In genomic region chr18:51193621-51194287, GRCh38 we compare ENCODE assay signal across 9 cellular contexts. TPM values are rescaled to one million over a fixed set of nuclear protein-coding genes. Genes with fewer than 3 reads are reported as not detected.
A peak's percentile ranks its signal among the peaks of the same experiment; 100 is the strongest.
DNase-seq lines count a peak whose midpoint lies in the region; ATAC-seq, FAIRE-seq and TF ChIP-seq lines count a peak whose summit lies in the region.
"Had no signal": no experiment of that assay in that cellular context is flagged by ENCODE, and none has a peak within 500 bp of the region (broad histone marks: within the 10 kb centered on the region; RNA-seq: fewer than 3 reads in every experiment).

No MANE protein-coding gene starts in this region.

- whole genome bisulfite sequencing in psoas muscle, 3 donors, result 12 to 21% (median 13%) methylated on average over 5 of the region's 5 CpGs

- ATAC-seq in psoas muscle (no peak), HG03095 (IDR thresholded peaks at IDR 0.05; ENCODE audit: unreplicated experiment) (no peak), HG03378 (IDR thresholded peaks at IDR 0.05; ENCODE audit: unreplicated experiment) (no peak)

- intact Hi-C loops in psoas muscle (cut with DNase I), result loop anchor here (5.0 to 10.0 kb wide), 2 partner anchors 86 to 909 kb away; partner anchors contain the start of genes CXXC1 (in 1 of the 2) and MBD1 (in 1 of the 2)
- intact Hi-C loops in kidney (cut with DNase I), result no loop called here

- DNase-seq in OCI-M1 (lab: John Stamatoyannopoulos, UW), result peak; percentile 32
- no peak for DNase-seq in psoas muscle
- no peak for DNase-seq in kidney
- no peak for DNase-seq in NCI-H526 (lab: John Stamatoyannopoulos, UW)

- H3K4me1 ChIP-seq in endocrine pancreas (ENCODE audit: control insufficient read depth, insufficient read depth, low read length) (peaks cover 39% of the 10 kb centered on the region), psoas muscle (peaks cover 48% of the 10 kb centered on the region), kidney (ENCODE audit: control insufficient read depth in 1 of 2, insufficient read depth in 1 of 2, low read depth in 1 of 2, low read length in 2 of 2) (peaks cover 19 to 20% of the 10 kb centered on the region in 2 donors)

- peak overlapping the region; percentile 88; the same call in 1 of the 2 replicates for H3K4me3 ChIP-seq in GM08714 (ENCODE audit: low read length)
- H3K4me3 ChIP-seq in endocrine pancreas (ENCODE audit: control insufficient read depth, insufficient read depth, low read length), result peak overlapping the region; percentile 95
- H3K4me3 ChIP-seq in psoas muscle, result peak overlapping the region; percentile 91
- no peak overlapping the region for H3K4me3 ChIP-seq in kidney (ENCODE audit: low read length in 2 of 2)

- H3K27me3 ChIP-seq in endocrine pancreas (ENCODE audit: control insufficient read depth, insufficient read depth, low read length) (no peaks in the 10 kb centered on the region), psoas muscle (ENCODE audit: insufficient read depth in 3 of 3, low read length in 2 of 3) (no peaks in the 10 kb centered on the region)

- H3K9me3 ChIP-seq in endocrine pancreas (ENCODE audit: control insufficient read depth, low read length) (no peaks in the 10 kb centered on the region), psoas muscle (no peaks in the 10 kb centered on the region), kidney (ENCODE audit: control insufficient read depth in 1 of 2, low read length in 2 of 2) (no peaks in the 10 kb centered on the region)

- H3K9ac ChIP-seq in endocrine pancreas (ENCODE audit: control insufficient read depth, insufficient read depth, low read length), result no peak overlapping the region
- peak overlapping the region in 1 of 2 donors; percentile 24 for H3K9ac ChIP-seq in kidney (ENCODE audit: low read length in 2 of 2)

- H3K27ac ChIP-seq in psoas muscle, result peak overlapping the region; percentile 1
- no peak overlapping the region for H3K27ac ChIP-seq in kidney (ENCODE audit: low read depth in 2 of 2, low read length in 2 of 2)

- TF ChIP-seq CTCF in psoas muscle (IDR thresholded peaks at IDR 0.05), result no peak
- no peak for TF ChIP-seq CTCF in kidney (IDR thresholded peaks at IDR 0.05; ENCODE audit: borderline replicate concordance, extremely low read depth, insufficient read depth)

- no peak for FAIRE-seq in kidney (lab: Jason Lieb, UNC)
- FAIRE-seq: TTC549 had no signal

- no peaks in the 10 kb centered on the region for H3K36me3 ChIP-seq in endocrine pancreas (ENCODE audit: control insufficient read depth, insufficient read depth, low read length)
- no peaks in the 10 kb centered on the region for H3K36me3 ChIP-seq in psoas muscle (ENCODE audit: insufficient read depth in 1 of 2, low read depth in 1 of 2)
- peaks cover 0 to 2% of the 10 kb centered on the region in 2 donors for H3K36me3 ChIP-seq in kidney (ENCODE audit: control insufficient read depth in 1 of 2, insufficient read depth in 2 of 2, low read length in 2 of 2)

RNA-seq across cellular contexts. Expression of gene MEX3C, which starts 3.7 kb away (rescaled TPM):
- total RNA-seq in psoas muscle (10 to 100 TPM; 13.6 to 15.1 (median 14.5) TPM), kidney (36.6 TPM)
- polyA plus RNA-seq in psoas muscle (1 to 10 TPM; 5.1 to 9.5 (median 5.8) TPM), kidney (ENCODE audit: insufficient read depth, low read depth, low replicate concordance) (9.5 TPM)

Comparison
In these comparisons a context has a peak if more than half of its experiments do, and no peak if none do; other contexts are left out.
1. H3K4me3 ChIP-seq: peak in GM08714 (single experiment), endocrine pancreas (single experiment) and psoas muscle (single experiment); none in kidney (0 of 2).